Comparison of ENCODE assay signal across 16 cellular contexts in genomic region chr2:144704696-144705095, GRCh38.
"Had no signal": no experiment of that assay in that cellular context is flagged by ENCODE, and none has a peak within 500 bp of the region (broad histone marks: within the 10 kb centered on the region; RNA-seq: fewer than 3 reads in every experiment).

No MANE protein-coding gene starts in this region.

- H3K36me3 ChIP-seq: ascending aorta, esophagus muscularis mucosa, sigmoid colon, thyroid gland had no signal

- H3K9me3 ChIP-seq: ascending aorta, esophagus muscularis mucosa, sigmoid colon, thyroid gland had no signal

- DNase-seq: activated CD4-positive, alpha-beta T cell treated with anti-CD3 and anti-CD28 coated beads, Interleukin-2, amount 50 U/mL, for 1 hour; activated CD4-positive, CD25-positive, alpha-beta regulatory T cell treated with anti-CD3 and anti-CD28 coated beads, Interleukin-2, amount 50 U/mL, for 72 hours; activated CD8-positive, alpha-beta memory T cell treated with anti-CD3 and anti-CD28 coated beads, Interleukin-2, amount 50 U/mL, for 4 hours; activated naive CD4-positive, alpha-beta T cell treated with anti-CD3 and anti-CD28 coated beads, Interleukin-2, amount 50 U/mL, for 16 hours; activated T-cell treated with anti-CD3 and anti-CD28 coated beads, Interleukin-2, amount 50 U/mL, for 4 hours; cortex of kidney; effector CD4-positive, alpha-beta T cell; mesendoderm; natural killer cell; sigmoid colon; stimulated activated CD4-positive, alpha-beta T cell treated with anti-CD3 and anti-CD28 coated beads, Interleukin-1b, Interleukin-23, amount 100 ng/mL, for 48 hours; stimulated activated CD8-positive, alpha-beta memory T cell treated with anti-CD3 and anti-CD28 coated beads, Interleukin-4, amount 100 ng/mL, for 48 hours; stimulated activated naive CD4-positive, alpha-beta T cell treated with Interleukin-2 at 50 U/mL for 16 hours; thyroid gland had no signal

- H3K4me3 Mint-ChIP-seq: activated T-cell treated with anti-CD3 and anti-CD28 coated beads, Interleukin-2, amount 50 U/mL, for 4 hours; natural killer cell had no signal

- H3K36me3 Mint-ChIP-seq: natural killer cell had no signal

- H3K27ac ChIP-seq: esophagus muscularis mucosa, sigmoid colon, thyroid gland had no signal

- H3K9me3 Mint-ChIP-seq: activated T-cell treated with anti-CD3 and anti-CD28 coated beads, Interleukin-2, amount 50 U/mL, for 4 hours; natural killer cell had no signal

- H3K4me3 ChIP-seq: ascending aorta, esophagus muscularis mucosa, sigmoid colon, thyroid gland had no signal

- H3K27me3 ChIP-seq: ascending aorta, esophagus muscularis mucosa, sigmoid colon, thyroid gland had no signal

- H3K4me1 ChIP-seq: esophagus muscularis mucosa, sigmoid colon, thyroid gland had no signal
